ENCODE assay signal across 15 cellular contexts in the genomic region with DNA sequence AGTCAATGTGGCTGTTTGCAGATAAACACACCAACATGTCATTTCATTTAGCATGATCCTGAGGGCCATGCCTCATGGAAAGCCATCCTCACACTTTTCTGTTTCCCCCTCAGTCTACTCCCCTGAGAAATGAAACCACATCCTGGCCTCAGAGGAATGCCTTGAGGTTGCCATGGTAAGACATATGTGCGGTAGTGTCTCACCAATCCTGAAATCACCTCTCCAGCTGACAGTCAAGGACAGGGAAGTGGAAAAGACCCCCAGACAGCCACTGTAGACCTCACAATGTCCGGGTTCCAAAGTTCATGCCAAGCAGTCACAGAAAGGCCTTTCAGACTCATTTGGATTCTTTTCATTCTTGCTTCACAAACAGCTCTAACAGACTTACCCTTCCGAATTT.
DNase-seq lines count a peak whose midpoint lies in the region; ATAC-seq and TF ChIP-seq lines count a peak whose summit lies in the region.
"Had no signal": no experiment of that assay in that cellular context is flagged by ENCODE, and none has a peak within 500 bp of the region (broad histone marks: within the 10 kb centered on the region; RNA-seq: fewer than 3 reads in every experiment).

No MANE protein-coding gene starts in this region.

- ATAC-seq in CD4-positive, alpha-beta T cell (ENCODE audit: poor library complexity), result no peak
- no peak for ATAC-seq in activated CD8-positive, alpha-beta T cell treated with anti-CD3 and anti-CD28 coated beads for 36 hours

- CTCF ChIA-PET in CD4-positive, alpha-beta T cell (lab: Charles Lee), result interaction anchor here (5.3 kb wide), 1 partner anchor 214 kb away, joined by 25 read pairs; no protein-coding TSS in a partner anchor
- CTCF ChIA-PET in activated CD8-positive, alpha-beta T cell treated with anti-CD3 and anti-CD28 coated beads for 36 hours (lab: Charles Lee), result interaction anchor here (1.1 to 9.7 kb wide), 6 partner anchors 9 to 222 kb away, joined by 3 to 361 read pairs (median 10); no protein-coding TSS in a partner anchor

- no peaks in the 10 kb centered on the region for H3K9me3 Mint-ChIP-seq in nephron
- H3K9me3 Mint-ChIP-seq in CD4-positive, alpha-beta T cell, result no peaks in the 10 kb centered on the region
- H3K9me3 Mint-ChIP-seq in activated CD8-positive, alpha-beta T cell treated with anti-CD3 and anti-CD28 coated beads for 36 hours, result no peaks in the 10 kb centered on the region
- H3K9me3 Mint-ChIP-seq: IgD-negative memory B cell had no signal

- peak overlapping the region; percentile 89 to 99 (median 98) for H3K27ac Mint-ChIP-seq in nephron
- no peak overlapping the region for H3K27ac Mint-ChIP-seq in CD4-positive, alpha-beta T cell
- H3K27ac Mint-ChIP-seq in activated CD8-positive, alpha-beta T cell treated with anti-CD3 and anti-CD28 coated beads for 36 hours, result no peak overlapping the region
- H3K27ac Mint-ChIP-seq: IgD-negative memory B cell had no signal

- no peak overlapping the region for H3K4me3 Mint-ChIP-seq in nephron
- H3K4me3 Mint-ChIP-seq in CD4-positive, alpha-beta T cell, result no peak overlapping the region
- no peak overlapping the region for H3K4me3 Mint-ChIP-seq in activated CD8-positive, alpha-beta T cell treated with anti-CD3 and anti-CD28 coated beads for 36 hours
- H3K4me3 Mint-ChIP-seq: IgD-negative memory B cell had no signal

- TF ChIP-seq CTCF in brain microvascular endothelial cell (IDR thresholded peaks at IDR 0.05; ENCODE audit: low read depth, low read length, missing control alignments) (no peak), nephron (IDR thresholded peaks at IDR 0.05; ENCODE audit: unreplicated experiment in 3 of 3) (no peak)
- TF ChIP-seq CTCF in CD4-positive, alpha-beta T cell (IDR thresholded peaks at IDR 0.05), result no peak
- no peak for TF ChIP-seq CTCF in activated CD8-positive, alpha-beta T cell treated with anti-CD3 and anti-CD28 coated beads for 36 hours (IDR thresholded peaks at IDR 0.05)

- intact Hi-C loops in CD4-positive, alpha-beta T cell (cut with DNase I, micrococcal nuclease), result loop anchor here in 1 of 2 experiments (5.0 kb wide), 1 partner anchor 455 kb away; no protein-coding TSS in a partner anchor
- intact Hi-C loops in activated CD8-positive, alpha-beta T cell treated with anti-CD3 and anti-CD28 coated beads for 36 hours (cut with micrococcal nuclease), result no loop called here

- H3K36me3 Mint-ChIP-seq in nephron (ENCODE audit: low read depth), result no peaks in the 10 kb centered on the region
- no peaks in the 10 kb centered on the region for H3K36me3 Mint-ChIP-seq in CD4-positive, alpha-beta T cell (ENCODE audit: low read depth)
- H3K36me3 Mint-ChIP-seq in activated CD8-positive, alpha-beta T cell treated with anti-CD3 and anti-CD28 coated beads for 36 hours (ENCODE audit: low read depth), result no peaks in the 10 kb centered on the region

- no peaks in the 10 kb centered on the region for H3K36me3 ChIP-seq in BLaER1 treated with 17β-estradiol and CSF1 and Interleukin-3, amounts not matched to agents 10 nM and 100 nM
- H3K36me3 ChIP-seq in brain microvascular endothelial cell (replicated peaks), result no peaks in the 10 kb centered on the region
- no peaks in the 10 kb centered on the region for H3K36me3 ChIP-seq in MG63
- H3K36me3 ChIP-seq: Peyer's patch, uterus had no signal

- peak; percentile 7 for DNase-seq in KBM-7
- peak; percentile 53 for DNase-seq in brain microvascular endothelial cell
- no peak for DNase-seq in CD4-positive, alpha-beta T cell
- no peak for DNase-seq in kidney glomerular epithelial cell (lab: John Stamatoyannopoulos, UW)
- DNase-seq in activated CD8-positive, alpha-beta T cell treated with anti-CD3 and anti-CD28 coated beads for 36 hours, result no peak
- no peak for DNase-seq in MG63
- DNase-seq: cerebellar nuclear complex, NCI-H1092 treated with DMSO at 0.1 percent for 48 hours, Peyer's patch, SW 1271, uterus had no signal

- no peaks in the 10 kb centered on the region for H3K9me3 ChIP-seq in BLaER1 treated with 17β-estradiol and CSF1 and Interleukin-3, amounts not matched to agents 10 nM and 100 nM (replicated peaks in 1 of 11)
- H3K9me3 ChIP-seq in CD4-positive, alpha-beta T cell (ENCODE audit: control insufficient read depth, low read length), result no peaks in the 10 kb centered on the region
- H3K9me3 ChIP-seq in MG63, result no peaks in the 10 kb centered on the region
- H3K9me3 ChIP-seq: Peyer's patch, uterus had no signal

- no peaks in the 10 kb centered on the region for H3K27me3 ChIP-seq in BLaER1 treated with 17β-estradiol and CSF1 and Interleukin-3, amounts not matched to agents 10 nM and 100 nM
- no peaks in the 10 kb centered on the region for H3K27me3 ChIP-seq in brain microvascular endothelial cell (replicated peaks)
- H3K27me3 ChIP-seq in CD4-positive, alpha-beta T cell (ENCODE audit: control insufficient read depth, insufficient read depth, low read length), result no peaks in the 10 kb centered on the region
- H3K27me3 ChIP-seq in MG63, result no peaks in the 10 kb centered on the region
- H3K27me3 ChIP-seq: Peyer's patch, uterus had no signal

- POLR2A ChIA-PET in CD4-positive, alpha-beta T cell (lab: Charles Lee), result interaction anchor here (0.7 kb wide), 1 partner anchor 938 kb away, joined by 3 read pairs; no protein-coding TSS in a partner anchor
- POLR2A ChIA-PET in activated CD8-positive, alpha-beta T cell treated with anti-CD3 and anti-CD28 coated beads for 36 hours (lab: Charles Lee), result no interaction called here

- H3K27me3 Mint-ChIP-seq in nephron (ENCODE audit: low read depth), result peaks cover 10% of the 10 kb centered on the region
- peaks cover 10% of the 10 kb centered on the region for H3K27me3 Mint-ChIP-seq in CD4-positive, alpha-beta T cell
- H3K27me3 Mint-ChIP-seq in activated CD8-positive, alpha-beta T cell treated with anti-CD3 and anti-CD28 coated beads for 36 hours, result no peaks in the 10 kb centered on the region

- peak overlapping the region; percentile 21 to 82 (median 68); a peak in 21 of 22 replicates for H3K4me2 ChIP-seq in BLaER1 treated with 17β-estradiol and CSF1 and Interleukin-3, amounts not matched to agents 10 nM and 100 nM

- peaks cover 78% of the 10 kb centered on the region for H3K4me1 Mint-ChIP-seq in nephron
- peaks cover 11% of the 10 kb centered on the region for H3K4me1 Mint-ChIP-seq in CD4-positive, alpha-beta T cell (ENCODE audit: low read depth)
- peaks cover 7% of the 10 kb centered on the region for H3K4me1 Mint-ChIP-seq in activated CD8-positive, alpha-beta T cell treated with anti-CD3 and anti-CD28 coated beads for 36 hours (ENCODE audit: low read depth)

- peak overlapping the region in 1 of 11 experiments; percentile 7; a peak in 1 of 22 replicates for H3K9ac ChIP-seq in BLaER1 treated with 17β-estradiol and CSF1 and Interleukin-3, amounts not matched to agents 10 nM and 100 nM

- in situ Hi-C loops in KBM-7 (cut with MboI; ENCODE audit: low pct_unique_long_range_greater_than_20kb, low sequenced_read_pairs) (loop anchor here (10.0 to 25.0 kb wide), 2 partner anchors 212 to 440 kb away; no protein-coding TSS in a partner anchor), brain microvascular endothelial cell (cut with HindIII; ENCODE audit: low pct_ligation_motif_present, low sequenced_read_pairs) (loop anchor here (25.0 kb wide), 1 partner anchor 215 kb away; no protein-coding TSS in a partner anchor)

- peaks cover 0 to 4% (median 0%) of the 10 kb centered on the region in 11 experiments; a peak in 1 of 22 replicates for H4K20me1 ChIP-seq in BLaER1 treated with 17β-estradiol and CSF1 and Interleukin-3, amounts not matched to agents 10 nM and 100 nM

- no peak overlapping the region for H3K4me3 ChIP-seq in BLaER1 treated with 17β-estradiol and CSF1 and Interleukin-3, amounts not matched to agents 10 nM and 100 nM
- H3K4me3 ChIP-seq in brain microvascular endothelial cell (ENCODE audit: low read depth, low read length) (no peak overlapping the region), MG63 (no peak overlapping the region)
- H3K4me3 ChIP-seq: Peyer's patch, uterus had no signal

- H3K27ac ChIP-seq in BLaER1 treated with 17β-estradiol and CSF1 and Interleukin-3, amounts not matched to agents 10 nM and 100 nM, result no peak overlapping the region
- H3K27ac ChIP-seq in brain microvascular endothelial cell, result no peak overlapping the region
- no peak overlapping the region for H3K27ac ChIP-seq in CD4-positive, alpha-beta T cell (ENCODE audit: low read depth, low read length)
- H3K27ac ChIP-seq: Peyer's patch, uterus, VCaP had no signal

- peaks cover 9 to 47% (median 39%) of the 10 kb centered on the region in 10 experiments; a peak in 19 of 20 replicates for H3K4me1 ChIP-seq in BLaER1 treated with 17β-estradiol and CSF1 and Interleukin-3, amounts not matched to agents 10 nM and 100 nM
- H3K4me1 ChIP-seq: uterus had no signal

Comparison
In these comparisons a context has a peak if more than half of its experiments do, and no peak if none do; other contexts are left out.
1. DNase-seq: peak in KBM-7 (single experiment) and brain microvascular endothelial cell (single experiment); none in CD4-positive, alpha-beta T cell (0 of 10), kidney glomerular epithelial cell (single experiment), activated CD8-positive, alpha-beta T cell treated with anti-CD3 and anti-CD28 coated beads for 36 hours (single experiment) and MG63 (single experiment).
2. H3K27ac Mint-ChIP-seq: peak in nephron (3 of 3); none in CD4-positive, alpha-beta T cell (single experiment) and activated CD8-positive, alpha-beta T cell treated with anti-CD3 and anti-CD28 coated beads for 36 hours (single experiment).